ENCODE assay signal across 24 cellular contexts in genomic region chr1:150842964-150843363, GRCh38. TPM values are rescaled to one million over a fixed set of nuclear protein-coding genes. Genes with fewer than 3 reads are reported as not detected.
"Had no signal": no experiment of that assay in that cellular context is flagged by ENCODE, and none has a peak within 500 bp of the region (broad histone marks: within the 10 kb centered on the region; RNA-seq: fewer than 3 reads in every experiment).

No MANE protein-coding gene starts in this region.

- DNase-seq: effector memory CD4-positive, alpha-beta T cell; gastrocnemius medialis; heart right ventricle; islet precursor cell; left lung; mesenchymal stem cell; midbrain; nephron progenitor cell; sigmoid colon; stimulated activated CD4-positive, alpha-beta T cell treated with anti-CD3 and anti-CD28 coated beads, Interleukin-2, amount 100 ng/mL, for 24 hours; stimulated activated CD4-positive, alpha-beta T cell treated with anti-CD3 and anti-CD28 coated beads, Interleukin-4, amount 100 ng/mL, for 4 hours; stimulated activated naive CD4-positive, alpha-beta T cell; tibial artery; upper lobe of left lung; uterus had no signal

- H3K4me1 ChIP-seq: parathyroid adenoma, sigmoid colon, tibial artery, uterus had no signal

- H3K27ac ChIP-seq: epithelial cell of prostate, esophagus muscularis mucosa, gastrocnemius medialis, parathyroid adenoma, sigmoid colon, skin epidermis, tibial artery had no signal

- ATAC-seq: gastrocnemius medialis, heart right ventricle, left lung had no signal

- H3K4me1 Mint-ChIP-seq: nephron progenitor cell had no signal

- H3K27me3 ChIP-seq: esophagus muscularis mucosa, gastrocnemius medialis, heart right ventricle, left lung, sigmoid colon, tibial artery, upper lobe of left lung, uterus had no signal

- H3K9me3 ChIP-seq: esophagus muscularis mucosa, gastrocnemius medialis, heart right ventricle, left lung, sigmoid colon, tibial artery, upper lobe of left lung, uterus had no signal

- H3K36me3 ChIP-seq: uterus had no signal

- H3K9me3 Mint-ChIP-seq: nephron progenitor cell had no signal

- H3K4me3 Mint-ChIP-seq: nephron progenitor cell had no signal

- H3K4me3 ChIP-seq: esophagus muscularis mucosa, gastrocnemius medialis, heart right ventricle, left lung, lung, sigmoid colon, skin epidermis, tibial artery, upper lobe of left lung, uterus had no signal

RNA-seq across cellular contexts. Expression of gene CTXND2, which starts 44.0 kb away (rescaled TPM):
- total RNA-seq: esophagus muscularis mucosa, fibroblast of villous mesenchyme, gastrocnemius medialis, heart right ventricle, left lung, lung, omental fat pad, pulmonary artery endothelial cell, sigmoid colon, temporal lobe, upper lobe of left lung, uterus had no signal
- polyA plus RNA-seq: heart right ventricle, sigmoid colon had no signal
